22 cellular contexts compared by ENCODE assay signal in genomic region chr14:43215524-43215923, GRCh38.
"Had no signal": no experiment of that assay in that cellular context is flagged by ENCODE, and none has a peak within 500 bp of the region (broad histone marks: within the 10 kb centered on the region; RNA-seq: fewer than 3 reads in every experiment).

No MANE protein-coding gene starts in this region.

- H3K27ac ChIP-seq: left ventricle myocardium inferior, ovary, right atrium auricular region, skin epidermis, tibial nerve, uterus had no signal

- H3K4me3 ChIP-seq: left ventricle myocardium inferior, lung, mucosa of descending colon, ovary, right atrium auricular region, skin epidermis, tibial nerve, uterus had no signal

- H3K36me3 Mint-ChIP-seq: naive thymus-derived CD4-positive, alpha-beta T cell; stimulated activated memory B cell treated with anti-CD40 and anti-IgM and Interleukin-4, amounts not matched to agents 10 μg/mL and 1 μg/mL and 100 μg/mL, for 72 hours; type B pancreatic cell had no signal

- H3K36me3 ChIP-seq: left ventricle myocardium inferior, ovary, right atrium auricular region, tibial nerve, uterus had no signal

- H3K4me1 ChIP-seq: left ventricle myocardium inferior, right atrium auricular region, tibial nerve, uterus had no signal

- H3K4me1 Mint-ChIP-seq: naive thymus-derived CD4-positive, alpha-beta T cell; stimulated activated memory B cell treated with anti-CD40 and anti-IgM and Interleukin-4, amounts not matched to agents 10 μg/mL and 1 μg/mL and 100 μg/mL, for 72 hours; stimulated activated naive CD8-positive, alpha-beta T cell treated with anti-CD3 and anti-CD28 coated beads, Interleukin-15, amount 100 ng/mL, for 72 hours had no signal

- ATAC-seq: mucosa of descending colon; naive thymus-derived CD4-positive, alpha-beta T cell; natural killer cell treated with Interleukin-12 subunit alpha and Interleukin-12 subunit beta and Interleukin-15 and Interleukin-18, amount 100 ng/mL, for 72 hours; sciatic nerve; stimulated activated memory B cell treated with anti-CD40 and anti-IgM and Interleukin-4, amounts not matched to agents 10 μg/mL and 1 μg/mL and 100 μg/mL, for 72 hours; stimulated activated naive CD8-positive, alpha-beta T cell treated with anti-CD3 and anti-CD28 coated beads, Interleukin-15, amount 100 ng/mL, for 72 hours had no signal

- H3K9me3 ChIP-seq: left ventricle myocardium inferior, mucosa of descending colon, right atrium auricular region, tibial nerve, uterus had no signal

- H3K9me3 Mint-ChIP-seq: stimulated activated memory B cell treated with anti-CD40 and anti-IgM and Interleukin-4, amounts not matched to agents 10 μg/mL and 1 μg/mL and 100 μg/mL, for 72 hours had no signal

- DNase-seq: hypothalamus; islet precursor cell; left ventricle myocardium inferior; midbrain; mucosa of descending colon; naive thymus-derived CD4-positive, alpha-beta T cell; ovary; stimulated activated CD4-positive, alpha-beta T cell treated with anti-CD3 and anti-CD28 coated beads, Interleukin-12 subunit alpha, Interleukin-12 subunit beta, amount 100 ng/mL, for 4 hours; stimulated activated CD4-positive, alpha-beta T cell treated with anti-CD3 and anti-CD28 coated beads, Interleukin-4, amount 100 ng/mL, for 24 hours; stimulated activated naive CD4-positive, alpha-beta T cell treated with Interleukin-2 at 50 U/mL for 16 hours; stimulated activated naive CD8-positive, alpha-beta T cell treated with anti-CD3 and anti-CD28 coated beads, Interleukin-15, amount 100 ng/mL, for 72 hours; substantia nigra; uterus had no signal

- H3K4me3 Mint-ChIP-seq: naive thymus-derived CD4-positive, alpha-beta T cell; natural killer cell treated with Interleukin-12 subunit alpha and Interleukin-12 subunit beta and Interleukin-15 and Interleukin-18, amount 100 ng/mL, for 72 hours; stimulated activated memory B cell treated with anti-CD40 and anti-IgM and Interleukin-4, amounts not matched to agents 10 μg/mL and 1 μg/mL and 100 μg/mL, for 72 hours; stimulated activated naive CD8-positive, alpha-beta T cell treated with anti-CD3 and anti-CD28 coated beads, Interleukin-15, amount 100 ng/mL, for 72 hours; type B pancreatic cell had no signal

- H3K27me3 ChIP-seq: right atrium auricular region, tibial nerve, uterus had no signal

- H3K27ac Mint-ChIP-seq: naive thymus-derived CD4-positive, alpha-beta T cell; natural killer cell treated with Interleukin-12 subunit alpha and Interleukin-12 subunit beta and Interleukin-15 and Interleukin-18, amount 100 ng/mL, for 72 hours; progenitor cell of endocrine pancreas; stimulated activated memory B cell treated with anti-CD40 and anti-IgM and Interleukin-4, amounts not matched to agents 10 μg/mL and 1 μg/mL and 100 μg/mL, for 72 hours; stimulated activated naive CD8-positive, alpha-beta T cell treated with anti-CD3 and anti-CD28 coated beads, Interleukin-15, amount 100 ng/mL, for 72 hours; type B pancreatic cell had no signal
